In genomic region chr1:99602404-99602969, GRCh38 we compare ENCODE assay signal across 15 cellular contexts. TPM values are rescaled to one million over a fixed set of nuclear protein-coding genes. Genes with fewer than 3 reads are reported as not detected.
DNase-seq lines count a peak whose midpoint lies in the region; ATAC-seq and TF ChIP-seq lines count a peak whose summit lies in the region.
"Had no signal": no experiment of that assay in that cellular context is flagged by ENCODE, and none has a peak within 500 bp of the region (broad histone marks: within the 10 kb centered on the region; RNA-seq: fewer than 3 reads in every experiment).

No MANE protein-coding gene starts in this region.

- TF ChIP-seq CTCF in heart left ventricle (IDR thresholded peaks at IDR 0.05) = no peak
- TF ChIP-seq CTCF in right atrium auricular region (IDR thresholded peaks at IDR 0.05) = no peak
- TF ChIP-seq CTCF in uterus (IDR thresholded peaks at IDR 0.05) = no peak

- peak in 2 of 4 donors; percentile 28 to 64 for ATAC-seq in heart left ventricle
- no peak for ATAC-seq in HG03196 (IDR thresholded peaks at IDR 0.05; ENCODE audit: unreplicated experiment)

- intact Hi-C loops in heart left ventricle (cut with DNase I) = loop anchor here in 7 of 10 donors (2.0 to 5.0 kb wide), 4 partner anchors 35 to 45 kb away; partner anchors contain the start of gene PALMD (in 3 of the 7)
- intact Hi-C loops in uterus (cut with DNase I; ENCODE audit: low total_unique reads) = no loop called here

- DNase-seq in heart left ventricle (no peak), right atrium auricular region (ENCODE audit: low spot score) (no peak), dermis blood vessel endothelial cell (peak; percentile 75), pulmonary artery endothelial cell (ENCODE audit: low read depth, low spot score) (peak; percentile 41), uterus (no peak)
- no peak for DNase-seq in activated T-cell treated with anti-CD3 and anti-CD28 coated beads, Interleukin-2, amount 50 U/mL, for 1 hour
- DNase-seq: 8988T; AML-193; Caco-2; CD8-positive, alpha-beta memory T cell; DMS 273 treated with DMSO at 0.1 percent for 48 hours; HCEC 1CT; HFFc6 had no signal

- H3K27me3 ChIP-seq in heart left ventricle = no peaks in the 10 kb centered on the region
- no peaks in the 10 kb centered on the region for H3K27me3 ChIP-seq in right atrium auricular region
- no peaks in the 10 kb centered on the region for H3K27me3 ChIP-seq in uterus
- H3K27me3 ChIP-seq: BLaER1 had no signal

- H3K9me3 ChIP-seq in heart left ventricle (peaks cover 0 to 2% (median 0%) of the 10 kb centered on the region in 12 donors), right atrium auricular region (peaks cover 0 to 1% of the 10 kb centered on the region in 2 donors), uterus (no peaks in the 10 kb centered on the region)
- H3K9me3 ChIP-seq: Caco-2 had no signal

- H3K27ac ChIP-seq in heart left ventricle = peak overlapping the region; percentile 9 to 73 (median 56)
- H3K27ac ChIP-seq in right atrium auricular region = peak overlapping the region in 1 of 2 donors; percentile 55
- peak overlapping the region; percentile 14 to 48 for H3K27ac ChIP-seq in uterus
- H3K27ac ChIP-seq: BLaER1 had no signal

- H3K4me1 ChIP-seq in heart left ventricle = peaks cover 0 to 39% (median 11%) of the 10 kb centered on the region in 12 donors
- peaks cover 0 to 32% of the 10 kb centered on the region in 2 donors for H3K4me1 ChIP-seq in right atrium auricular region
- no peaks in the 10 kb centered on the region for H3K4me1 ChIP-seq in uterus
- H3K4me1 ChIP-seq: BLaER1 had no signal

- WGBS in heart left ventricle, 4 donors = 25 to 58% (median 51%) methylated on average over 1 of the region's 1 CpG

- H3K4me3 ChIP-seq in heart left ventricle = no peak overlapping the region
- H3K4me3 ChIP-seq in right atrium auricular region = no peak overlapping the region
- H3K4me3 ChIP-seq in uterus = no peak overlapping the region
- H3K4me3 ChIP-seq: BLaER1 had no signal

- TF ChIP-seq POLR2A in heart left ventricle (IDR thresholded peaks at IDR 0.05) (no peak), uterus (IDR thresholded peaks at IDR 0.05) (no peak)

- no peaks in the 10 kb centered on the region for H3K36me3 ChIP-seq in heart left ventricle
- no peaks in the 10 kb centered on the region for H3K36me3 ChIP-seq in right atrium auricular region
- H3K36me3 ChIP-seq in uterus = no peaks in the 10 kb centered on the region
- H3K36me3 ChIP-seq: BLaER1 had no signal

RNA-seq across cellular contexts. Expression of gene PALMD, which starts 43.4 kb away (rescaled TPM):
- total RNA-seq in heart left ventricle (100 to 1,000 TPM in 7 of 9 donors, 10 to 100 TPM in 2; 74.0 to 236 (median 120) TPM), right atrium auricular region (10 to 100 TPM; 55.0 to 78.7 TPM), dermis blood vessel endothelial cell (63.3 and 106 TPM in 2 replicates), pulmonary artery endothelial cell (71.1 and 103 TPM in 2 replicates), uterus (10 to 100 TPM; 17.8 to 64.3 (median 40.6) TPM)
- polyA plus RNA-seq in heart left ventricle = 100 to 1,000 TPM in 1 of 2 donors, 10 to 100 TPM in 1; 95.2 to 134 TPM
- total RNA-seq: Caco-2; CD8-positive, alpha-beta memory T cell; HFFc6 had no signal
- polyA plus RNA-seq: CD8-positive, alpha-beta memory T cell had no signal

Comparison
In these comparisons a context has a peak if more than half of its experiments do, and no peak if none do; other contexts are left out.
1. DNase-seq: peak in dermis blood vessel endothelial cell (single experiment) and pulmonary artery endothelial cell (single experiment); none in heart left ventricle (0 of 5), right atrium auricular region (single experiment), uterus (0 of 2) and activated T-cell treated with anti-CD3 and anti-CD28 coated beads, Interleukin-2, amount 50 U/mL, for 1 hour (single experiment).